Comparison of ENCODE assay signal across 7 cellular contexts in the genomic region with DNA sequence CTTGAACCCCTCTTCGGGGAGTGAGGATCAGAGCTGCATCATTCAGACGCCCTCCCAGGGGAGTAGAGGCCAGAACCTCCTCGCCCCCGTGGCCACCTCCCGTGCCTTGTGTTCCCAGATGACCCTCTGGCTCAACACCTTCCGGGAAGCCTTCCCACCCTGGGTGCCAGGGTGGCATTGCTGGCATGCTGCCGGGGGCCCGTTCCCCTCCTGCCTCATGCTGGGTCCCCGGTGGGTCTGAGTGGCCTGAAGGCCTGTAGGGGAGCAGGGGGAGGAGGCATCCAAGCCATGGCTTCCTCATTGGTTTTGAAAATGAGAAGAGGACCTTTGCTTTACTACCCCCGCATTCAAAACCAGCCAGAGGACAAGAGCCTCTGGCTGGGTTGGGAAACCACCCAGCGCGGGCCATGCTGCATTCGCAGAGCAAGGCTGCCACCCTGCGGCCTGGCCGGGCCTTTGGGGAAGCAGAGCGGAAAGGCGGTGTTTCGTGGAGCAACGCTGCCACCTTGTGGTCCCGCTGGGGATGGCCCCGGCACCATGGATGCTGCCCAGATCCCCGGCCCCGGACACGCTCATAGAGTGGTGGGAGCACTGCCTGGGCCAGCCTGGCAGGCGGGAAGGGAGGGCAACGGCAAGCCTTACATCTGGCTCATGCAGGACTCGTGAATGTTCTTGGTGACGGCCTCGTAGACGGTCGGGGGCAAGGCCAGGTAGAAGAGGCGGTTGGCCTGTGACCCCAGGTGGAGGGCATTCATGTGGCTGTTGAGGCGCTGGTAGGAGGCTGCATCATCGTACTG. TPM values are rescaled to one million over a fixed set of nuclear protein-coding genes. Genes with fewer than 3 reads are reported as not detected.
DNase-seq lines count a peak whose midpoint lies in the region; ATAC-seq and TF ChIP-seq lines count a peak whose summit lies in the region.

No MANE protein-coding gene starts in this region.

- H3K4me3 Mint-ChIP-seq in T-helper 17 cell, result no peak overlapping the region

- H3K27ac Mint-ChIP-seq in T-helper 17 cell, result peak overlapping the region; percentile 65

- no peaks in the 10 kb centered on the region for H3K27me3 Mint-ChIP-seq in T-helper 17 cell

- H3K36me3 Mint-ChIP-seq in T-helper 17 cell (ENCODE audit: low read depth), result no peaks in the 10 kb centered on the region

- in situ Hi-C loops in GM13977 (cut with MboI; ENCODE audit: low pct_unique_long_range_greater_than_20kb, low sequenced_read_pairs, unreplicated experiment), result no loop called here

- intact Hi-C loops in left ventricle myocardium superior (cut with micrococcal nuclease), result no loop called here
- intact Hi-C loops in sciatic nerve (cut with DNase I), result no loop called here

- peak; percentile 100 for TF ChIP-seq CTCF in GM13977 (IDR thresholded peaks at IDR 0.05; ENCODE audit: extremely low read depth, insufficient read depth, missing control alignments)

- H3K4me1 Mint-ChIP-seq in T-helper 17 cell, result peaks cover 3% of the 10 kb centered on the region

- H3K9me3 ChIP-seq in T-helper 17 cell (ENCODE audit: control insufficient read depth, low read length, poor library complexity, severe bottlenecking), result no peaks in the 10 kb centered on the region

- DNase-seq in GM13977 (ENCODE audit: low spot score) (peak; percentile 94), NCI-H187 (lab: John Stamatoyannopoulos, UW) (peak; percentile 77 to 86), T-helper 17 cell (peak; percentile 75 to 81 (median 79)), amniotic epithelial cell (ENCODE audit: low read depth) (peak; percentile 71), left ventricle myocardium superior (peak; percentile 92), sciatic nerve (ENCODE audit: low spot score) (peak; percentile 95)

- peak; percentile 87 for ATAC-seq in HG02798 (IDR thresholded peaks at IDR 0.05; ENCODE audit: poor library complexity, unreplicated experiment)
- peak; percentile 98 for ATAC-seq in T-helper 17 cell
- peak; percentile 91 for ATAC-seq in left ventricle myocardium superior
- ATAC-seq in sciatic nerve, result peak; percentile 91

RNA-seq across cellular contexts. Expression of a gene that starts 11.9 kb away (rescaled TPM):
- total RNA-seq in T-helper 17 cell (10 to 100 TPM; 28.5 to 44.9 TPM), left ventricle myocardium superior (10.4 TPM), sciatic nerve (50.4 TPM)

RNA-seq across cellular contexts. Expression of a gene that starts 12.7 kb away (rescaled TPM):
- 10 to 100 TPM; 35.9 to 45.1 TPM for total RNA-seq in T-helper 17 cell
- 15.5 TPM for total RNA-seq in left ventricle myocardium superior
- total RNA-seq in sciatic nerve, result 25.2 TPM

RNA-seq across cellular contexts. Expression of a gene that starts 18.7 kb away (rescaled TPM):
- total RNA-seq in T-helper 17 cell (10 to 100 TPM; 32.5 to 34.0 TPM), left ventricle myocardium superior (62.5 TPM), sciatic nerve (40.3 TPM)

RNA-seq across cellular contexts. Expression of a gene that starts 44.3 kb away (rescaled TPM):
- 10 to 100 TPM; 23.9 to 29.5 TPM for total RNA-seq in T-helper 17 cell
- total RNA-seq in left ventricle myocardium superior, result 12.2 TPM
- 17.7 TPM for total RNA-seq in sciatic nerve

RNA-seq across cellular contexts. Expression of a gene that starts 48.3 kb away (rescaled TPM):
- total RNA-seq in T-helper 17 cell (10 to 100 TPM; 15.2 to 30.6 TPM), left ventricle myocardium superior (58.6 TPM), sciatic nerve (29.4 TPM)

Comparison
In these comparisons a context has a peak if more than half of its experiments do, and no peak if none do; other contexts are left out.
1. Peak in every context shown above with its lines: DNase-seq and ATAC-seq.